ENCODE assay signal across 8 cellular contexts in the genomic region with DNA sequence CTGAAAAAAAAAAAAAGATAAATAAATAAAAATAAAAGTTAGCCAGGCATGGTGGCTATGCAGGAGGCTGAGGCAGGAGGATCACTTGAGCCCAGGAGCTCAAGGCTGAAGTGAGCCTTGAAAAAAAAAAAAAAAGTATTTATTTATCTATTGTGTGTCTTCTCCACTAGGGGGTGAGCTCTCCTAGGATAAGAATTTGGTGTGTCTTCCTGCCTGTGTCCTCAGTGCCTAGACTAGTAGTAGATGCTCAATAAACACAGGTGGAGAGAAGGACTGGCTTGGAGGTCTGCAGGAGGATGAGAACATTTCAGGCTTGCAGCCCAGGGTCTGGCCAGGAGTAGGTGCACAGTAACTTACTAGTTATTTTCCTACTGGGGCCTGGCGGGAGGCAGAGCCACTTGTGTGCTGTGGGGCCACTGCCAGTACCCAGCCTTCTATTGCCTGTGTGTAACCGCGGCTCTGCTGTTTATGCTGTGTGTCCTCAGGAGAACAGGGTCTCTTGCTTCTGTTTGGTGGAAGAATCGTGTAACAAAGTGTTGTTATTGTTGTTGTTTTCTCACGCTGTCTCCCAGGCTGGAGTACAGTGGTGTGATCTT. TPM values are rescaled to one million over a fixed set of nuclear protein-coding genes. Genes with fewer than 3 reads are reported as not detected.
DNase-seq lines count a peak whose midpoint lies in the region; ATAC-seq, FAIRE-seq and TF ChIP-seq lines count a peak whose summit lies in the region.

No MANE protein-coding gene starts in this region.

- CTCF ChIA-PET in GM12878 (lab: Yijun Ruan, JAX): interaction anchor here (0.8 to 7.1 kb wide), 17 partner anchors 10 to 816 kb away, joined by 3 to 131 read pairs (median 4); a partner anchor contains a TSS

- no peak overlapping the region for H2AK5ac ChIP-seq in neuronal stem cell (ENCODE audit: low read depth, low read length)

- RAD21 ChIA-PET in GM12878 (lab: Charles Lee; ENCODE audit: unreplicated experiment): interaction anchor here (0.6 to 4.5 kb wide), 12 partner anchors 10 to 303 kb away, joined by 3 to 69 read pairs (median 3); no protein-coding TSS in a partner anchor

- H3K27me3 ChIP-seq in heart left ventricle (peaks cover 4 to 34% (median 15%) of the 10 kb centered on the region in 9 donors), GM12878 (replicated peaks in 1 of 2; ENCODE audit: control insufficient read depth in 2 of 2, insufficient read depth in 2 of 2, low read length in 1 of 2) (no peaks in the 10 kb centered on the region; a peak in 1 of 4 replicates), neuronal stem cell (ENCODE audit: control insufficient read depth in 3 of 3, insufficient read depth in 3 of 3, low read depth in 1 of 3, low read length in 3 of 3) (peaks cover 0 to 21% (median 2%) of the 10 kb centered on the region in 3 experiments)

- H4K91ac ChIP-seq in neuronal stem cell (ENCODE audit: low read depth, low read length, poor library complexity): no peak overlapping the region

- no peak overlapping the region for H4K8ac ChIP-seq in neuronal stem cell (ENCODE audit: low read depth, low read length)

- WGBS in heart left ventricle, 4 donors: 87 to 96% (median 93%) methylated on average over 5 of the region's 5 CpGs
- WGBS in GM12878 (ENCODE audit: insufficient coverage, insufficient replicate concordance, low lambda C conversion rate, missing lambda C conversion rate): 58% methylated on average over 5 of the region's 5 CpGs
- WGBS in neuronal stem cell (ENCODE audit: extremely low coverage in 2 of 2, insufficient read length in 2 of 2, insufficient replicate concordance in 1 of 2), 2 donors: no CpG with 5 or more reads among the region's 5 CpGs

- H3K4me1 ChIP-seq in heart left ventricle (peaks cover 0 to 14% (median 3%) of the 10 kb centered on the region in 12 donors), GM12878 (ENCODE audit: control insufficient read depth, insufficient read depth, low read length) (peaks cover under 1% of the 10 kb centered on the region; the same call in 1 of the 2 replicates), mucosa of descending colon (ENCODE audit: low read depth) (peaks cover 2% of the 10 kb centered on the region), neuronal stem cell (ENCODE audit: control insufficient read depth in 2 of 2, insufficient read depth in 1 of 2, low read depth in 1 of 2, low read length in 2 of 2) (peaks cover 0 to 11% of the 10 kb centered on the region in 2 donors)

- no peak for FAIRE-seq in GM12878 (lab: Jason Lieb, UNC)

- SMC1A ChIA-PET in GM12878 (lab: Charles Lee; ENCODE audit: uncharacterized antibody, unreplicated experiment): interaction anchor here (0.6 to 5.5 kb wide), 7 partner anchors 8 to 330 kb away, joined by 3 to 68 read pairs (median 3); a partner anchor contains a TSS

- BruUV-seq in GM12878 (replicated peaks; lab: Mats Ljungman, UMichigan): no TSS peak

- H3K9ac ChIP-seq in GM12878 (ENCODE audit: control insufficient read depth, insufficient read depth, low read length) (no peak overlapping the region), neuronal stem cell (ENCODE audit: low read depth, low read length, poor library complexity) (no peak overlapping the region)

- H2BK5ac ChIP-seq in neuronal stem cell (ENCODE audit: low read length): no peak overlapping the region

- POLR2A ChIA-PET in GM12878 (lab: Charles Lee): interaction anchor here (0.7 to 1.1 kb wide), 2 partner anchors 78 to 422 kb away, joined by 4 to 7 read pairs; no protein-coding TSS in a partner anchor

- no peak overlapping the region for H3K18ac ChIP-seq in neuronal stem cell (ENCODE audit: low read length)

- no peak overlapping the region for H2BK15ac ChIP-seq in neuronal stem cell (ENCODE audit: low read length)

- ATAC-seq in heart left ventricle: peak in 1 of 4 donors; percentile 17
- ATAC-seq in GM12878: peak; percentile 21
- peak; percentile 29 for ATAC-seq in mucosa of descending colon
- no peak for ATAC-seq in GM19395 (IDR thresholded peaks at IDR 0.05; ENCODE audit: unreplicated experiment)

- H2AFZ ChIP-seq in GM12878 (ENCODE audit: control insufficient read depth, low read depth, low read length): no peak overlapping the region
- H2AFZ ChIP-seq in neuronal stem cell (ENCODE audit: low read length): no peak overlapping the region

- TF ChIP-seq RAD21 in GM12878 (IDR thresholded peaks at IDR 0.05; ENCODE audit: insufficient read depth, low read depth, low read length): peak; percentile 83

- no peak overlapping the region for H3K4ac ChIP-seq in neuronal stem cell (ENCODE audit: low read length)

- H3K4me2 ChIP-seq in GM12878 (ENCODE audit: control insufficient read depth, insufficient read depth) (no peak overlapping the region), neuronal stem cell (ENCODE audit: insufficient read depth, low read length, poor library complexity, severe bottlenecking) (no peak overlapping the region)

- in situ Hi-C loops in GM12878 (cut with MboI): loop anchor here (5.0 kb wide), 1 partner anchor 76 kb away; no protein-coding TSS in a partner anchor

- H3K4me3 ChIP-seq in heart left ventricle (no peak overlapping the region), GM12878 (no peak overlapping the region), mucosa of descending colon (no peak overlapping the region), neuronal stem cell (ENCODE audit: low read length in 2 of 2) (no peak overlapping the region)

- no peak overlapping the region for H3K23ac ChIP-seq in neuronal stem cell (ENCODE audit: low read depth, low read length, poor library complexity)

- H4K20me1 ChIP-seq in GM12878 (ENCODE audit: control insufficient read depth, insufficient read depth): no peaks in the 10 kb centered on the region

- no peaks in the 10 kb centered on the region for H3K9me3 ChIP-seq in heart left ventricle
- H3K9me3 ChIP-seq in GM12878 (replicated peaks; ENCODE audit: control insufficient read depth, insufficient read depth, low read length): no peaks in the 10 kb centered on the region
- no peaks in the 10 kb centered on the region for H3K9me3 ChIP-seq in mucosa of descending colon
- H3K9me3 ChIP-seq in neuronal stem cell (replicated peaks in 1 of 2; ENCODE audit: control insufficient read depth in 2 of 2, insufficient read depth in 1 of 2, low read depth in 1 of 2, low read length in 2 of 2): peaks cover 0 to 1% of the 10 kb centered on the region in 2 donors

- no peak for TF ChIP-seq EP300 in GM12878 (IDR thresholded peaks at IDR 0.05; ENCODE audit: borderline replicate concordance in 1 of 2, control insufficient read depth in 1 of 2, low read depth in 2 of 2, low read length in 2 of 2)

- H3K14ac ChIP-seq in neuronal stem cell (ENCODE audit: low read length): no peak overlapping the region

- intact Hi-C loops in heart left ventricle (cut with DNase I): loop anchor here in 6 of 10 donors (5.0 kb wide), 3 partner anchors 66 to 81 kb away; no protein-coding TSS in a partner anchor
- intact Hi-C loops in cardiac septum (cut with DNase I): loop anchor here (5.0 kb wide), 1 partner anchor 81 kb away; no protein-coding TSS in a partner anchor
- intact Hi-C loops in GM12878 (cut with micrococcal nuclease; ENCODE audit: unreplicated experiment): loop anchor here (1.0 kb wide), 1 partner anchor 78 kb away; no protein-coding TSS in a partner anchor
- intact Hi-C loops in mucosa of descending colon (cut with DNase I, micrococcal nuclease): loop anchor here in 1 of 2 donors (5.0 kb wide), 1 partner anchor 76 kb away; no protein-coding TSS in a partner anchor

- TF ChIP-seq POLR2A in heart left ventricle (IDR thresholded peaks at IDR 0.05) (no peak), GM12878 (IDR thresholded peaks at IDR 0.05; ENCODE audit: low read depth, low read length) (no peak)

- H2BK120ac ChIP-seq in neuronal stem cell (ENCODE audit: low read depth, low read length): no peak overlapping the region

- no peak overlapping the region for H2BK12ac ChIP-seq in neuronal stem cell (ENCODE audit: low read length)

- H3K36me3 ChIP-seq in heart left ventricle (no peaks in the 10 kb centered on the region), GM12878 (ENCODE audit: control insufficient read depth in 2 of 2, insufficient read depth in 2 of 2, low read length in 1 of 2) (no peaks in the 10 kb centered on the region), mucosa of descending colon (ENCODE audit: low read depth) (no peaks in the 10 kb centered on the region), neuronal stem cell (replicated peaks in 1 of 2; ENCODE audit: control insufficient read depth in 2 of 2, insufficient read depth in 2 of 2, low read length in 2 of 2) (no peaks in the 10 kb centered on the region)

- H3K27ac ChIP-seq in heart left ventricle (no peak overlapping the region), GM12878 (ENCODE audit: control insufficient read depth, insufficient read depth) (no peak overlapping the region), neuronal stem cell (replicated peaks; ENCODE audit: low read length) (no peak overlapping the region)

- H3K79me1 ChIP-seq in neuronal stem cell (ENCODE audit: low read depth, low read length): peaks cover 1% of the 10 kb centered on the region

- DNase-seq in heart left ventricle: no peak
- DNase-seq in cardiac septum (ENCODE audit: low spot score): no peak
- DNase-seq in NCI-H2029 treated with DMSO at 0.1 percent for 48 hours (lab: John Stamatoyannopoulos, UW): peak; percentile 57
- no peak for DNase-seq in GM12878 (ENCODE audit: low read depth, low spot score)
- no peak for DNase-seq in mucosa of descending colon
- DNase-seq in ecto neural progenitor cell (ENCODE audit: low spot score): no peak
- DNase-seq in neuronal stem cell (ENCODE audit: low spot score): no peak

- TF ChIP-seq CTCF in heart left ventricle (IDR thresholded peaks at IDR 0.05) (peak; percentile 9 to 47 (median 33)), GM12878 (IDR thresholded peaks at IDR 0.05 in 2 of 3, conservative IDR thresholded peaks at IDR 0.05 in 1 of 3; ENCODE audit: control insufficient read depth in 2 of 3, extremely low read depth in 1 of 3, insufficient read depth in 1 of 3, low read depth in 3 of 3, low read length in 3 of 3) (peak; percentile 39 to 57 (median 54)), mucosa of descending colon (IDR thresholded peaks at IDR 0.05) (no peak)

- no peaks in the 10 kb centered on the region for H3K79me2 ChIP-seq in GM12878 (ENCODE audit: control insufficient read depth, insufficient read depth, low read length)

RNA-seq across cellular contexts. Expression of a gene that starts 5.4 kb away (rescaled TPM):
- total RNA-seq in heart left ventricle: 1 to 10 TPM in 6 of 9 donors, under 1 TPM in 3; 0.50 to 1.9 (median 1.4) TPM
- under 1 TPM; 0.19 to 0.99 TPM for polyA plus RNA-seq in heart left ventricle
- total RNA-seq in cardiac septum: 3.0 TPM
- 0.44 and 0.67 TPM in 2 replicates for total RNA-seq in GM12878 (2013; cell fraction: nucleolus; rRNA removed)
- total RNA-seq in GM12878 (2014; rRNA removed): under 0.01 and 0.05 TPM in 2 replicates
- total RNA-seq in GM12878 (2014; rRNA removed; fragmentation: Illumina TruSeq; extraction: Trizol): 0.04 TPM in 1 of 2 replicates, not detected in the other
- total RNA-seq in GM12878 (2021): 0.28 and 0.51 TPM in 2 replicates
- polyA plus RNA-seq in GM12878 (2011; ENCODE audit: low read depth): 0.07 TPM
- 0.05 TPM in 1 of 2 replicates, not detected in the other for polyA plus RNA-seq in GM12878 (2011; rRNA removed)
- 0.09 and 0.17 TPM in 2 replicates for polyA plus RNA-seq in GM12878 (2011; cell fraction: cytosol; rRNA removed)
- polyA plus RNA-seq in GM12878 (2011; cell fraction: nucleus; rRNA removed): 0.16 and 0.37 TPM in 2 replicates
- polyA plus RNA-seq in GM12878 (2012): 0.52 and 0.73 TPM in 2 replicates
- polyA plus RNA-seq in GM12878 (2014; fragmentation: Illumina TruSeq; extraction: Trizol): 0.01 TPM in 1 of 2 replicates, not detected in the other
- polyA plus RNA-seq in GM12878 (2014; fragmentation: Nextera tagmentation; extraction: Ambion mirVana): not detected
- polyA plus RNA-seq in GM12878 (2014; rRNA removed): 0.14 and 0.27 TPM in 2 replicates
- polyA plus RNA-seq in GM12878 (2016; fragmentation: Nextera tagmentation; extraction: Ambion mirVana): under 1 TPM in 1 of 2 experiments, not detected in 1; 0.03 TPM
- polyA minus RNA-seq in GM12878 (2011; rRNA and poly(A)+ RNA removed): 0.10 TPM in 1 of 2 replicates, not detected in the other
- polyA minus RNA-seq in GM12878 (2011; cell fraction: cytosol; rRNA and poly(A)+ RNA removed): 0.21 TPM in 1 of 2 replicates, not detected in the other
- polyA minus RNA-seq in GM12878 (2011; cell fraction: nucleus; rRNA and poly(A)+ RNA removed): under 0.01 and 0.10 TPM in 2 replicates
- total RNA-seq in mucosa of descending colon: 1 to 10 TPM in 2 of 3 donors, under 1 TPM in 1; 0.48 to 2.6 (median 1.3) TPM
- 7.9 TPM for polyA plus RNA-seq in neuronal stem cell (2013, experiment 1 of 2)
- 7.5 TPM for polyA plus RNA-seq in neuronal stem cell (2013, experiment 2 of 2)

RNA-seq across cellular contexts. Expression of a gene that starts 37.1 kb away (rescaled TPM):
- total RNA-seq in heart left ventricle (10 to 100 TPM; 12.3 to 47.3 (median 31.0) TPM), cardiac septum (46.4 TPM), GM12878 (2014; rRNA removed) (18.5 and 24.6 TPM in 2 replicates), GM12878 (2014; rRNA removed; fragmentation: Illumina TruSeq; extraction: Trizol) (11.0 and 13.9 TPM in 2 replicates), GM12878 (2021) (28.2 and 29.9 TPM in 2 replicates), mucosa of descending colon (10 to 100 TPM; 66.3 to 86.9 (median 69.3) TPM)
- polyA plus RNA-seq in heart left ventricle (10 to 100 TPM; 21.0 to 55.3 TPM), GM12878 (2011; rRNA removed) (16.0 and 26.4 TPM in 2 replicates), GM12878 (2014; fragmentation: Illumina TruSeq; extraction: Trizol) (8.6 and 18.8 TPM in 2 replicates), GM12878 (2014; fragmentation: Nextera tagmentation; extraction: Ambion mirVana) (1 to 10 TPM; 1.3 to 1.6 TPM), GM12878 (2014; rRNA removed) (26.6 and 28.7 TPM in 2 replicates), GM12878 (2016; fragmentation: Nextera tagmentation; extraction: Ambion mirVana) (10 to 100 TPM; 25.6 to 31.9 TPM)
- 43.7 and 54.0 TPM in 2 replicates for total RNA-seq in GM12878 (2013; cell fraction: nucleolus; rRNA removed)
- 13.5 TPM for polyA plus RNA-seq in GM12878 (2011; ENCODE audit: low read depth)
- polyA plus RNA-seq in GM12878 (2011; cell fraction: cytosol; rRNA removed): 29.0 and 32.3 TPM in 2 replicates
- polyA plus RNA-seq in GM12878 (2011; cell fraction: nucleus; rRNA removed): 58.9 and 66.4 TPM in 2 replicates
- polyA plus RNA-seq in GM12878 (2012): 21.4 and 25.9 TPM in 2 replicates
- 21.4 and 34.4 TPM in 2 replicates for polyA minus RNA-seq in GM12878 (2011; rRNA and poly(A)+ RNA removed)
- 7.7 and 7.9 TPM in 2 replicates for polyA minus RNA-seq in GM12878 (2011; cell fraction: cytosol; rRNA and poly(A)+ RNA removed)
- 17.8 and 26.8 TPM in 2 replicates for polyA minus RNA-seq in GM12878 (2011; cell fraction: nucleus; rRNA and poly(A)+ RNA removed)
- polyA plus RNA-seq in neuronal stem cell (2013, experiment 1 of 2): 67.8 TPM
- 64.1 TPM for polyA plus RNA-seq in neuronal stem cell (2013, experiment 2 of 2)

RNA-seq across cellular contexts. Expression of a gene that starts 45.7 kb away (rescaled TPM):
- total RNA-seq in heart left ventricle (under 1 TPM in 1 of 9 donors, not detected in 8; 0.45 TPM), cardiac septum (0.19 TPM), GM12878 (2014; rRNA removed) (not detected in 2 replicates), GM12878 (2014; rRNA removed; fragmentation: Illumina TruSeq; extraction: Trizol) (not detected in 2 replicates), GM12878 (2021) (0.16 TPM in 1 of 2 replicates, not detected in the other), mucosa of descending colon (1 to 10 TPM in 2 of 3 donors, under 1 TPM in 1; 0.51 to 3.1 (median 1.1) TPM)
- polyA plus RNA-seq in heart left ventricle (under 1 TPM in 1 of 2 donors, not detected in 1; 0.19 TPM), GM12878 (2011; rRNA removed) (not detected in 2 replicates), GM12878 (2014; fragmentation: Illumina TruSeq; extraction: Trizol) (not detected in 2 replicates), GM12878 (2014; fragmentation: Nextera tagmentation; extraction: Ambion mirVana) (not detected), GM12878 (2014; rRNA removed) (0.23 TPM in 1 of 2 replicates, not detected in the other), GM12878 (2016; fragmentation: Nextera tagmentation; extraction: Ambion mirVana) (under 1 TPM; 0.11 to 0.14 TPM)
- not detected in 2 replicates for total RNA-seq in GM12878 (2013; cell fraction: nucleolus; rRNA removed)
- not detected for polyA plus RNA-seq in GM12878 (2011; ENCODE audit: low read depth)
- not detected in 2 replicates for polyA plus RNA-seq in GM12878 (2011; cell fraction: cytosol; rRNA removed)
- polyA plus RNA-seq in GM12878 (2011; cell fraction: nucleus; rRNA removed): not detected in 2 replicates
- polyA plus RNA-seq in GM12878 (2012): 0.11 and 0.22 TPM in 2 replicates
- not detected in 2 replicates for polyA minus RNA-seq in GM12878 (2011; rRNA and poly(A)+ RNA removed)
- not detected in 2 replicates for polyA minus RNA-seq in GM12878 (2011; cell fraction: cytosol; rRNA and poly(A)+ RNA removed)
- polyA minus RNA-seq in GM12878 (2011; cell fraction: nucleus; rRNA and poly(A)+ RNA removed): not detected in 2 replicates
- polyA plus RNA-seq in neuronal stem cell (2013, experiment 1 of 2): 0.13 TPM
- polyA plus RNA-seq in neuronal stem cell (2013, experiment 2 of 2): 0.18 TPM

RNA-seq across cellular contexts. Expression of a gene that starts 50.9 kb away (rescaled TPM):
- 1 to 10 TPM in 1 of 9 donors, under 1 TPM in 8; 0.20 to 2.0 (median 0.40) TPM for total RNA-seq in heart left ventricle
- polyA plus RNA-seq in heart left ventricle: under 1 TPM; 0.23 to 0.83 TPM
- total RNA-seq in cardiac septum: 0.32 TPM
- 3.0 TPM in 2 replicates for total RNA-seq in GM12878 (2013; cell fraction: nucleolus; rRNA removed)
- total RNA-seq in GM12878 (2014; rRNA removed): 0.38 and 0.40 TPM in 2 replicates
- total RNA-seq in GM12878 (2014; rRNA removed; fragmentation: Illumina TruSeq; extraction: Trizol): 0.41 and 0.45 TPM in 2 replicates
- 1.3 and 1.4 TPM in 2 replicates for total RNA-seq in GM12878 (2021)
- polyA plus RNA-seq in GM12878 (2011; ENCODE audit: low read depth): 0.38 TPM
- 0.16 and 0.24 TPM in 2 replicates for polyA plus RNA-seq in GM12878 (2011; rRNA removed)
- polyA plus RNA-seq in GM12878 (2011; cell fraction: cytosol; rRNA removed): 0.19 and 0.22 TPM in 2 replicates
- 1.2 TPM in 2 replicates for polyA plus RNA-seq in GM12878 (2011; cell fraction: nucleus; rRNA removed)
- 0.51 and 0.62 TPM in 2 replicates for polyA plus RNA-seq in GM12878 (2012)
- 0.48 and 0.59 TPM in 2 replicates for polyA plus RNA-seq in GM12878 (2014; fragmentation: Illumina TruSeq; extraction: Trizol)
- under 1 TPM; 0.26 to 0.34 TPM for polyA plus RNA-seq in GM12878 (2014; fragmentation: Nextera tagmentation; extraction: Ambion mirVana)
- polyA plus RNA-seq in GM12878 (2014; rRNA removed): 0.72 and 0.93 TPM in 2 replicates
- polyA plus RNA-seq in GM12878 (2016; fragmentation: Nextera tagmentation; extraction: Ambion mirVana): under 1 TPM; 0.30 to 0.68 TPM
- polyA minus RNA-seq in GM12878 (2011; rRNA and poly(A)+ RNA removed): 0.73 and 1.3 TPM in 2 replicates
- 0.21 and 0.27 TPM in 2 replicates for polyA minus RNA-seq in GM12878 (2011; cell fraction: cytosol; rRNA and poly(A)+ RNA removed)
- polyA minus RNA-seq in GM12878 (2011; cell fraction: nucleus; rRNA and poly(A)+ RNA removed): 0.60 and 1.5 TPM in 2 replicates
- 1 to 10 TPM in 1 of 3 donors, under 1 TPM in 2; 0.46 to 1.3 (median 0.67) TPM for total RNA-seq in mucosa of descending colon
- 0.52 TPM for polyA plus RNA-seq in neuronal stem cell (2013, experiment 1 of 2)
- polyA plus RNA-seq in neuronal stem cell (2013, experiment 2 of 2): 0.69 TPM
